Comparison of ENCODE assay signal across 15 cellular contexts in genomic region chr12:50520808-50521207, GRCh38. TPM values are rescaled to one million over a fixed set of nuclear protein-coding genes. Genes with fewer than 3 reads are reported as not detected.
A peak's percentile ranks its signal among the peaks of the same experiment; 100 is the strongest.
DNase-seq lines count a peak whose midpoint lies in the region; ATAC-seq, FAIRE-seq and TF ChIP-seq lines count a peak whose summit lies in the region.
"Had no signal": no experiment of that assay in that cellular context is flagged by ENCODE, and none has a peak within 500 bp of the region (broad histone marks: within the 10 kb centered on the region; RNA-seq: fewer than 3 reads in every experiment).

No MANE protein-coding gene starts in this region.

- H3K9me3 ChIP-seq in body of pancreas = no peaks in the 10 kb centered on the region
- H3K9me3 ChIP-seq in transverse colon = no peaks in the 10 kb centered on the region

- H3K27ac ChIP-seq in body of pancreas = peak overlapping the region in 3 of 4 donors; percentile 4 to 66 (median 46)
- H3K27ac ChIP-seq in transverse colon = peak overlapping the region; percentile 54 to 73 (median 62)

- H3K4me3 Mint-ChIP-seq in activated T-cell treated with anti-CD3 and anti-CD28 coated beads, Interleukin-2, amount 50 U/mL, for 72 hours = peak overlapping the region; percentile 50 to 72
- peak overlapping the region; percentile 66 for H3K4me3 Mint-ChIP-seq in memory B cell

- H3K27me3 ChIP-seq in body of pancreas = no peaks in the 10 kb centered on the region
- no peaks in the 10 kb centered on the region for H3K27me3 ChIP-seq in transverse colon

- H3K9me3 Mint-ChIP-seq in activated T-cell treated with anti-CD3 and anti-CD28 coated beads, Interleukin-2, amount 50 U/mL, for 72 hours = peaks cover 0 to 2% of the 10 kb centered on the region in 2 donors
- peaks cover 5% of the 10 kb centered on the region for H3K9me3 Mint-ChIP-seq in memory B cell

- H3K36me3 Mint-ChIP-seq in activated T-cell treated with anti-CD3 and anti-CD28 coated beads, Interleukin-2, amount 50 U/mL, for 72 hours (ENCODE audit: insufficient read depth in 2 of 2) = peaks cover 2 to 7% of the 10 kb centered on the region in 2 donors
- H3K36me3 Mint-ChIP-seq in memory B cell = peaks cover 11% of the 10 kb centered on the region

- TF ChIP-seq POLR2A in body of pancreas (IDR thresholded peaks at IDR 0.05) (no peak), transverse colon (IDR thresholded peaks at IDR 0.05) (no peak), H54 (IDR thresholded peaks at IDR 0.05; ENCODE audit: low read depth, low read length) (no peak)

- H3K27ac Mint-ChIP-seq in activated T-cell treated with anti-CD3 and anti-CD28 coated beads, Interleukin-2, amount 50 U/mL, for 72 hours = peak overlapping the region; percentile 79
- peak overlapping the region; percentile 91 for H3K27ac Mint-ChIP-seq in memory B cell

- no peak for DNase-seq in activated T-cell treated with anti-CD3 and anti-CD28 coated beads, Interleukin-2, amount 50 U/mL, for 72 hours
- DNase-seq in activated T-cell treated with anti-CD3 and anti-CD28 coated beads, Interleukin-2, amount 50 U/mL, for 1 hour = no peak
- DNase-seq in body of pancreas (no peak), memory B cell (ENCODE audit: low spot score in 2 of 2) (no peak), transverse colon (no peak), H54 (ENCODE audit: insufficient read length, low spot score) (no peak)
- DNase-seq: activated CD4-positive, CD25-positive, alpha-beta regulatory T cell treated with anti-CD3 and anti-CD28 coated beads, Interleukin-2, amount 50 U/mL, for 72 hours; foreskin melanocyte; NCI-H2029; stimulated activated CD4-positive, alpha-beta T cell treated with anti-CD3 and anti-CD28 coated beads, Interleukin-4, amount 100 ng/mL, for 24 hours had no signal

- WGBS in body of pancreas, 2 donors = 35 to 37% methylated on average over 6 of the region's 6 CpGs
- WGBS in transverse colon (ENCODE audit: low coverage in 1 of 2), 2 donors = 82 to 93% methylated on average over 2 to 6 of the region's 6 CpGs

- TF ChIP-seq EP300 in transverse colon (IDR thresholded peaks at IDR 0.05; ENCODE audit: low read depth) = no peak

- FAIRE-seq in H54 (lab: Jason Lieb, UNC) = no peak
- FAIRE-seq: bronchial epithelial cell, urothelium cell line had no signal

- TF ChIP-seq CTCF in body of pancreas (IDR thresholded peaks at IDR 0.05) (peak in 1 of 7 experiments; percentile 8), transverse colon (IDR thresholded peaks at IDR 0.05) (no peak)

- ATAC-seq in activated T-cell treated with anti-CD3 and anti-CD28 coated beads, Interleukin-2, amount 50 U/mL, for 72 hours (replicated peaks in 1 of 2) = no peak
- ATAC-seq in body of pancreas (peak; percentile 33), memory B cell (ENCODE audit: low read depth) (no peak), GM18520 (IDR thresholded peaks at IDR 0.05; ENCODE audit: unreplicated experiment) (no peak), GM21619 (IDR thresholded peaks at IDR 0.05; ENCODE audit: unreplicated experiment) (no peak)
- ATAC-seq: Panc1 had no signal

- H3K4me3 ChIP-seq in body of pancreas (no peak overlapping the region), transverse colon (no peak overlapping the region)

- intact Hi-C loops in body of pancreas (cut with DNase I) = no loop called here
- intact Hi-C loops in transverse colon (cut with DNase I; ENCODE audit: low total_unique reads) = no loop called here

- in situ Hi-C loops in transverse colon (cut with MboI; ENCODE audit: low pct_ligation_motif_present in 1 of 4, low pct_unique_long_range_greater_than_20kb in 1 of 4, low sequenced_read_pairs in 3 of 4) = no loop called here

- H3K36me3 ChIP-seq in body of pancreas (replicated peaks in 1 of 2; ENCODE audit: insufficient read depth in 1 of 2, low read depth in 2 of 2) = no peaks in the 10 kb centered on the region
- H3K36me3 ChIP-seq in transverse colon = no peaks in the 10 kb centered on the region

- H3K27me3 Mint-ChIP-seq in activated T-cell treated with anti-CD3 and anti-CD28 coated beads, Interleukin-2, amount 50 U/mL, for 72 hours (ENCODE audit: low read depth) = no peaks in the 10 kb centered on the region
- no peaks in the 10 kb centered on the region for H3K27me3 Mint-ChIP-seq in memory B cell

- H3K4me1 Mint-ChIP-seq in activated T-cell treated with anti-CD3 and anti-CD28 coated beads, Interleukin-2, amount 50 U/mL, for 72 hours (ENCODE audit: low read depth) = peaks cover 24% of the 10 kb centered on the region
- peaks cover 34% of the 10 kb centered on the region for H3K4me1 Mint-ChIP-seq in memory B cell

- H3K4me1 ChIP-seq in body of pancreas (peaks cover 36% of the 10 kb centered on the region), transverse colon (peaks cover 2 to 63% (median 16%) of the 10 kb centered on the region in 4 donors)

RNA-seq across cellular contexts. Expression of gene DIP2B, which starts 16.0 kb away (rescaled TPM):
- total RNA-seq in activated T-cell treated with anti-CD3 and anti-CD28 coated beads, Interleukin-2, amount 50 U/mL, for 72 hours = 10 to 100 TPM; 25.4 to 28.1 TPM
- total RNA-seq in body of pancreas = 10 to 100 TPM; 15.8 to 28.7 TPM
- total RNA-seq in transverse colon = 100 to 1,000 TPM in 1 of 4 donors, 10 to 100 TPM in 3; 40.0 to 129 (median 57.9) TPM
